10 cellular contexts compared by ENCODE assay signal in genomic region chr2:64978514-64979268, GRCh38. TPM values are rescaled to one million over a fixed set of nuclear protein-coding genes. Genes with fewer than 3 reads are reported as not detected.
DNase-seq lines count a peak whose midpoint lies in the region; ATAC-seq and TF ChIP-seq lines count a peak whose summit lies in the region.
"Had no signal": no experiment of that assay in that cellular context is flagged by ENCODE, and none has a peak within 500 bp of the region (broad histone marks: within the 10 kb centered on the region; RNA-seq: fewer than 3 reads in every experiment).

No MANE protein-coding gene starts in this region.

- no peak overlapping the region for H2AFZ ChIP-seq in SU-DHL-6 (ENCODE audit: low read depth, low read length, severe bottlenecking)

- H3K27me3 Mint-ChIP-seq in CD14-positive monocyte (ENCODE audit: low read depth in 3 of 3), result peaks cover 0 to 3% (median 0%) of the 10 kb centered on the region in 3 donors
- peaks cover 0 to 1% of the 10 kb centered on the region in 2 donors for H3K27me3 Mint-ChIP-seq in CD8-positive, alpha-beta memory T cell

- H3K36me3 Mint-ChIP-seq in CD14-positive monocyte, result no peaks in the 10 kb centered on the region
- H3K36me3 Mint-ChIP-seq in CD8-positive, alpha-beta memory T cell, result no peaks in the 10 kb centered on the region

- no peaks in the 10 kb centered on the region for H3K27me3 ChIP-seq in SU-DHL-6 (ENCODE audit: low read length)
- no peaks in the 10 kb centered on the region for H3K27me3 ChIP-seq in kidney epithelial cell (ENCODE audit: control insufficient read depth, insufficient read depth, low read length)
- no peaks in the 10 kb centered on the region for H3K27me3 ChIP-seq in CD8-positive, alpha-beta memory T cell (ENCODE audit: insufficient read depth, low read length, poor library complexity, severe bottlenecking)

- ATAC-seq in GM21723 (IDR thresholded peaks at IDR 0.05; ENCODE audit: unreplicated experiment) (peak; percentile 44), HG03135 (IDR thresholded peaks at IDR 0.05; ENCODE audit: unreplicated experiment) (no peak)

- no peak overlapping the region for H3K4me3 Mint-ChIP-seq in CD14-positive monocyte
- H3K4me3 Mint-ChIP-seq in CD8-positive, alpha-beta memory T cell, result no peak overlapping the region
- H3K4me3 Mint-ChIP-seq: nephron; T-helper 1 cell treated with Interleukin-12 subunit alpha and Interleukin-12 subunit beta and Interleukin-4 antibody, amounts not matched to agents 30 μg/mL and 1 μg/mL, for 36 hours had no signal

- H3K9me3 Mint-ChIP-seq in CD14-positive monocyte, result peaks cover 0 to 2% (median 0%) of the 10 kb centered on the region in 7 donors
- H3K9me3 Mint-ChIP-seq in CD8-positive, alpha-beta memory T cell, result no peaks in the 10 kb centered on the region
- H3K9me3 Mint-ChIP-seq: nephron; T-helper 1 cell treated with Interleukin-12 subunit alpha and Interleukin-12 subunit beta and Interleukin-4 antibody, amounts not matched to agents 30 μg/mL and 1 μg/mL, for 36 hours had no signal

- H3K27ac ChIP-seq in SU-DHL-6 (ENCODE audit: low read depth, low read length), result no peak overlapping the region
- no peak overlapping the region for H3K27ac ChIP-seq in CD8-positive, alpha-beta memory T cell (ENCODE audit: low read depth, low read length)

- H3K36me3 ChIP-seq in SU-DHL-6 (ENCODE audit: low read length), result no peaks in the 10 kb centered on the region
- H3K36me3 ChIP-seq in kidney epithelial cell (ENCODE audit: control insufficient read depth, insufficient read depth, low read length), result no peaks in the 10 kb centered on the region
- no peaks in the 10 kb centered on the region for H3K36me3 ChIP-seq in CD8-positive, alpha-beta memory T cell (ENCODE audit: insufficient read depth, low read length)

- POLR2A ChIA-PET in CD8-positive, alpha-beta memory T cell (lab: Charles Lee), result interaction anchor here (0.6 kb wide), 1 partner anchor 16 kb away, joined by 4 read pairs; no protein-coding TSS in a partner anchor

- H3K9me2 ChIP-seq in SU-DHL-6 (replicated peaks; ENCODE audit: insufficient read depth, low read length), result no peaks in the 10 kb centered on the region

- no peak overlapping the region for H3K27ac Mint-ChIP-seq in CD14-positive monocyte
- no peak overlapping the region for H3K27ac Mint-ChIP-seq in CD8-positive, alpha-beta memory T cell
- H3K27ac Mint-ChIP-seq: nephron; T-helper 1 cell treated with Interleukin-12 subunit alpha and Interleukin-12 subunit beta and Interleukin-4 antibody, amounts not matched to agents 30 μg/mL and 1 μg/mL, for 36 hours had no signal

- H3K4me1 Mint-ChIP-seq in CD14-positive monocyte, result peaks cover 13% of the 10 kb centered on the region
- no peaks in the 10 kb centered on the region for H3K4me1 Mint-ChIP-seq in CD8-positive, alpha-beta memory T cell

- H3K4me1 ChIP-seq in CD8-positive, alpha-beta memory T cell (ENCODE audit: insufficient read depth, low read length), result no peaks in the 10 kb centered on the region

- intact Hi-C loops in CD14-positive monocyte (cut with micrococcal nuclease), result no loop called here

- no peak overlapping the region for H3K4me3 ChIP-seq in SU-DHL-6 (ENCODE audit: insufficient read depth, low read length, poor library complexity, severe bottlenecking)
- H3K4me3 ChIP-seq in kidney epithelial cell (ENCODE audit: low read depth, low read length), result no peak overlapping the region
- H3K4me3 ChIP-seq in CD8-positive, alpha-beta memory T cell (ENCODE audit: low read length), result no peak overlapping the region

- H3K9me3 ChIP-seq in SU-DHL-6 (ENCODE audit: insufficient read depth, low read length), result no peaks in the 10 kb centered on the region
- no peaks in the 10 kb centered on the region for H3K9me3 ChIP-seq in CD8-positive, alpha-beta memory T cell (ENCODE audit: low read length)

- H3K9ac ChIP-seq in SU-DHL-6 (ENCODE audit: low read length), result no peak overlapping the region

- H3K4me2 ChIP-seq in SU-DHL-6 (ENCODE audit: low read depth, low read length, poor library complexity, severe bottlenecking), result no peak overlapping the region

- CTCF ChIA-PET in CD8-positive, alpha-beta memory T cell (lab: Charles Lee), result interaction anchor here (0.8 to 1.5 kb wide), 5 partner anchors 8 to 75 kb away, joined by 3 read pairs; partner anchors contain the start of gene SLC1A4

- no peaks in the 10 kb centered on the region for H4K20me1 ChIP-seq in SU-DHL-6 (ENCODE audit: low read depth, low read length)

- TF ChIP-seq CTCF in CD14-positive monocyte (IDR thresholded peaks at IDR 0.05), result peak; percentile 54
- peak; percentile 16 for TF ChIP-seq CTCF in SU-DHL-6 (IDR thresholded peaks at IDR 0.05; ENCODE audit: insufficient read depth, low read length, poor library complexity, severe bottlenecking)
- no peak for TF ChIP-seq CTCF in kidney epithelial cell (IDR thresholded peaks at IDR 0.05; ENCODE audit: insufficient read depth, low read length, poor library complexity, severe bottlenecking)

- no peaks in the 10 kb centered on the region for H3F3A ChIP-seq in SU-DHL-6 (ENCODE audit: insufficient read depth)

- H3K79me2 ChIP-seq in SU-DHL-6 (ENCODE audit: insufficient read depth, low read length), result no peaks in the 10 kb centered on the region

- DNase-seq in CD14-positive monocyte (ENCODE audit: low spot score) (no peak), kidney epithelial cell (ENCODE audit: low read depth) (peak; percentile 14)
- no peak for DNase-seq in CD8-positive, alpha-beta memory T cell
- no peak for DNase-seq in stimulated activated CD4-positive, alpha-beta T cell treated with anti-CD3 and anti-CD28 coated beads, Interleukin-4, amount 100 ng/mL, for 4 hours
- DNase-seq in NK-92 treated with Interleukin-12 subunit alpha and Interleukin-12 subunit beta, amount 100 ng/mL, for 24 hours (lab: John Stamatoyannopoulos, UW), result no peak

RNA-seq across cellular contexts. Expression of gene SLC1A4, which starts 10.5 kb away (rescaled TPM):
- 1 to 10 TPM; 4.4 to 4.5 TPM for polyA plus RNA-seq in CD14-positive monocyte
- total RNA-seq in kidney epithelial cell, result 45.0 and 45.5 TPM in 2 replicates
- 10 to 100 TPM; 21.2 to 21.3 TPM for total RNA-seq in CD8-positive, alpha-beta memory T cell
- 1.9 TPM for polyA plus RNA-seq in CD8-positive, alpha-beta memory T cell
